In the genomic region with DNA sequence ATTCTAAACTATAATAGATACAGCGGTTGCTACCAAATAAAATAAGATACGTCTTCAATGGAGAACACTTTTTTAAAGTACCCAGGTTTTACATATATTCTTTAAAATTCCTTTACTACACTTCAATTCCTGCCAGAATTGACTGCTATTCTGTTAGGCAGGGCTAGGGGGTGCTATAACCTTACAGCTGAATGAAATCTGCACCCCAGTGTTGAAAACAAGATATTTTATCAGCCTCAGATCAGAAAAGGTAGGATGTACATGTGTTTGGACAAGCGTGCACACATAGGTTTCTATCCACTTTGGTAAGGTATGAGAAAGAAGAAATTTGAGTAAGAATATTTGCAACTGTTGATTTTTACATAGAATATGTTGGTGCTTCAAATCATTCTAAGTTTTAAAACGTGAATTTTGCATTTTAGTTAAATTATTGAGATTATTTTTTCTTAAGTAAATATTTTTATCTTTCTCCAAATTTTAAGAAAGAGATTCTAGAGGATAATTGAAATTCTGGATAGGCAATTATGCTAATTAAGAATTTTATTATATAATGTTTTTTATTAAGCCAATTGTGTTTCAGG, we compare ENCODE assay signal across 9 cellular contexts.
DNase-seq lines count a peak whose midpoint lies in the region; ATAC-seq and TF ChIP-seq lines count a peak whose summit lies in the region.
"Had no signal": no experiment of that assay in that cellular context is flagged by ENCODE, and none has a peak within 500 bp of the region (broad histone marks: within the 10 kb centered on the region; RNA-seq: fewer than 3 reads in every experiment).

No MANE protein-coding gene starts in this region.

- H3K27me3 ChIP-seq in foreskin keratinocyte: no peaks in the 10 kb centered on the region

- no peaks in the 10 kb centered on the region for H3K4me1 Mint-ChIP-seq in stimulated activated memory B cell treated with anti-CD40 and anti-IgM and Interleukin-4, amounts not matched to agents 10 μg/mL and 1 μg/mL and 100 μg/mL, for 72 hours

- no peak overlapping the region for H3K4me3 Mint-ChIP-seq in stimulated activated memory B cell treated with anti-CD40 and anti-IgM and Interleukin-4, amounts not matched to agents 10 μg/mL and 1 μg/mL and 100 μg/mL, for 72 hours
- H3K4me3 Mint-ChIP-seq: stimulated activated naive CD8-positive, alpha-beta T cell treated with anti-CD3 and anti-CD28 coated beads, Interleukin-15, Interleukin-2, amounts not matched to agents 100 ng/mL and 50 ng/mL, for 24 hours had no signal

- no peaks in the 10 kb centered on the region for H3K9me3 Mint-ChIP-seq in stimulated activated memory B cell treated with anti-CD40 and anti-IgM and Interleukin-4, amounts not matched to agents 10 μg/mL and 1 μg/mL and 100 μg/mL, for 72 hours

- H3K27ac ChIP-seq in SK-N-MC (no peak overlapping the region), foreskin keratinocyte (no peak overlapping the region)

- peaks cover 10% of the 10 kb centered on the region for H3K27me3 Mint-ChIP-seq in stimulated activated memory B cell treated with anti-CD40 and anti-IgM and Interleukin-4, amounts not matched to agents 10 μg/mL and 1 μg/mL and 100 μg/mL, for 72 hours
- H3K27me3 Mint-ChIP-seq: stimulated activated naive CD8-positive, alpha-beta T cell treated with anti-CD3 and anti-CD28 coated beads, Interleukin-15, Interleukin-2, amounts not matched to agents 100 ng/mL and 50 ng/mL, for 24 hours had no signal

- no peaks in the 10 kb centered on the region for H3K4me1 ChIP-seq in foreskin keratinocyte

- peak; percentile 93 for TF ChIP-seq CTCF in foreskin keratinocyte (conservative IDR thresholded peaks at IDR 0.05)

- no peaks in the 10 kb centered on the region for H3K9me3 ChIP-seq in SK-N-MC (ENCODE audit: low read depth, low read length)

- ATAC-seq in GM21576 (IDR thresholded peaks at IDR 0.05; ENCODE audit: unreplicated experiment) (peak; percentile 90), foreskin keratinocyte (peak; percentile 62)
- ATAC-seq in stimulated activated memory B cell treated with anti-CD40 and anti-IgM and Interleukin-4, amounts not matched to agents 10 μg/mL and 1 μg/mL and 100 μg/mL, for 72 hours: peak; percentile 56

- H3K9ac ChIP-seq in SK-N-MC (ENCODE audit: insufficient read length): no peak overlapping the region

- H3K4me3 ChIP-seq in SK-N-MC: no peak overlapping the region

- peak; percentile 24 for DNase-seq in NCI-H2171 treated with DMSO at 0.1 percent for 48 hours (lab: John Stamatoyannopoulos, UW)
- no peak for DNase-seq in NCI-H2171 (lab: John Stamatoyannopoulos, UW)
- DNase-seq in KG1 (lab: John Stamatoyannopoulos, UW): peak; percentile 10
- peak; percentile 40 for DNase-seq in SK-N-MC (ENCODE audit: low read depth, low spot score)
- peak; percentile 6 to 34 for DNase-seq in foreskin keratinocyte
- no peak for DNase-seq in occipital lobe (lab: John Stamatoyannopoulos, UW)

- H3K36me3 ChIP-seq in SK-N-MC (ENCODE audit: insufficient read depth, low read length): no peaks in the 10 kb centered on the region

- H3K36me3 Mint-ChIP-seq in stimulated activated memory B cell treated with anti-CD40 and anti-IgM and Interleukin-4, amounts not matched to agents 10 μg/mL and 1 μg/mL and 100 μg/mL, for 72 hours: no peaks in the 10 kb centered on the region

- no peak overlapping the region for H3K27ac Mint-ChIP-seq in stimulated activated memory B cell treated with anti-CD40 and anti-IgM and Interleukin-4, amounts not matched to agents 10 μg/mL and 1 μg/mL and 100 μg/mL, for 72 hours
- H3K27ac Mint-ChIP-seq: stimulated activated naive CD8-positive, alpha-beta T cell treated with anti-CD3 and anti-CD28 coated beads, Interleukin-15, Interleukin-2, amounts not matched to agents 100 ng/mL and 50 ng/mL, for 24 hours had no signal

Comparison
In these comparisons a context has a peak if more than half of its experiments do, and no peak if none do; other contexts are left out.
1. DNase-seq: peak in NCI-H2171 treated with DMSO at 0.1 percent for 48 hours (single experiment), KG1 (single experiment), SK-N-MC (single experiment) and foreskin keratinocyte (2 of 2); none in NCI-H2171 (single experiment) and occipital lobe (single experiment).
2. Peak in every context shown above with its lines, with median percentiles within 50 percentile points of each other: ATAC-seq.